Comparison of ENCODE assay signal across 26 cellular contexts in the genomic region with DNA sequence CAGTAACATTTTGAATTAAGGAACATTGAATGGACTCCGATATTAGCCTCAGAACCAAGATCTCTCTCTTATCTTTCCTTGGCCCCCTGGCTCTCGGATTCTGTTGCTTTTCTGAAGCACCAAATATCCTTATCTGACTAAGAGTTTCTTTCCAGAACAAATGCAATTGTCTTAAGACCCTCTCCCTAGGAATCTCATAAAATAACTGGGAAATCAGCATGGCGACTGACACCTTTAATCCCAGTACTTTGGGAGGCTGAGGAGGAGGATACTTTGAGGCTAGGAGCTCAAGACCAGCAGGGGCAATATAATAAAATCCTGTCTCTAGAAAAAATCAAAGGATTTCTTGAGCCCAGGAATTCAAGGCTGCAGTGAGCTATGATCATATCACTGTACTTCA.
"Had no signal": no experiment of that assay in that cellular context is flagged by ENCODE, and none has a peak within 500 bp of the region (broad histone marks: within the 10 kb centered on the region; RNA-seq: fewer than 3 reads in every experiment).

No MANE protein-coding gene starts in this region.

- H3K27me3 ChIP-seq: ovary, stomach, testis, thyroid gland, transverse colon, upper lobe of left lung, vagina had no signal

- H3K4me3 ChIP-seq: left ventricle myocardium inferior, lung, mucosa of descending colon, ovary, skin epidermis, stomach, testis, thyroid gland, transverse colon, upper lobe of left lung, vagina had no signal

- H3K4me1 Mint-ChIP-seq: naive thymus-derived CD4-positive, alpha-beta T cell; stimulated activated naive B cell treated with anti-CD40 and anti-IgM and Interleukin-4, amounts not matched to agents 10 μg/mL and 1 μg/mL and 100 μg/mL, for 72 hours had no signal

- H3K36me3 Mint-ChIP-seq: natural killer cell treated with Interleukin-12 subunit alpha and Interleukin-12 subunit beta and Interleukin-15 and Interleukin-18, amount 100 ng/mL, for 72 hours; stimulated activated naive B cell treated with anti-CD40 and anti-IgM and Interleukin-4, amounts not matched to agents 10 μg/mL and 1 μg/mL and 100 μg/mL, for 72 hours had no signal

- DNase-seq: islet precursor cell; left ventricle myocardium inferior; midbrain; mucosa of descending colon; naive thymus-derived CD4-positive, alpha-beta T cell; ovary; retina; right cardiac atrium; stimulated activated CD4-positive, alpha-beta T cell treated with anti-CD3 and anti-CD28 coated beads, Interleukin-12 subunit alpha, Interleukin-12 subunit beta, amount 100 ng/mL, for 4 hours; stimulated activated CD4-positive, alpha-beta T cell treated with anti-CD3 and anti-CD28 coated beads, Interleukin-15, amount 100 ng/mL, for 24 hours; stimulated activated CD4-positive, alpha-beta T cell treated with anti-CD3 and anti-CD28 coated beads, Interleukin-2, amount 100 ng/mL, for 24 hours; stimulated activated CD4-positive, alpha-beta T cell treated with anti-CD3 and anti-CD28 coated beads, Interleukin-4, amount 100 ng/mL, for 1 hour; stimulated activated naive B cell treated with anti-CD40 and anti-IgM and Interleukin-4, amounts not matched to agents 10 μg/mL and 1 μg/mL and 100 μg/mL, for 72 hours; stimulated activated naive CD8-positive, alpha-beta T cell treated with anti-CD3 and anti-CD28 coated beads, Interleukin-15, Interleukin-2, amounts not matched to agents 100 U/mL and 50 U/mL, for 24 hours; stomach; testis; thyroid gland; transverse colon; upper lobe of left lung had no signal

- ATAC-seq: mucosa of descending colon; naive thymus-derived CD4-positive, alpha-beta T cell; natural killer cell treated with Interleukin-12 subunit alpha and Interleukin-12 subunit beta and Interleukin-15 and Interleukin-18, amount 100 ng/mL, for 72 hours; right cardiac atrium; sciatic nerve; stimulated activated naive B cell treated with anti-CD40 and anti-IgM and Interleukin-4, amounts not matched to agents 10 μg/mL and 1 μg/mL and 100 μg/mL, for 72 hours; stimulated activated naive CD8-positive, alpha-beta T cell treated with anti-CD3 and anti-CD28 coated beads, Interleukin-15, Interleukin-2, amounts not matched to agents 100 U/mL and 50 U/mL, for 24 hours had no signal

- H3K4me3 Mint-ChIP-seq: naive thymus-derived CD4-positive, alpha-beta T cell; natural killer cell treated with Interleukin-12 subunit alpha and Interleukin-12 subunit beta and Interleukin-15 and Interleukin-18, amount 100 ng/mL, for 72 hours; neural crest cell; stimulated activated naive B cell treated with anti-CD40 and anti-IgM and Interleukin-4, amounts not matched to agents 10 μg/mL and 1 μg/mL and 100 μg/mL, for 72 hours had no signal

- H3K9me3 ChIP-seq: mucosa of descending colon, testis, thyroid gland, transverse colon, vagina had no signal

- H3K27ac Mint-ChIP-seq: naive thymus-derived CD4-positive, alpha-beta T cell; natural killer cell treated with Interleukin-12 subunit alpha and Interleukin-12 subunit beta and Interleukin-15 and Interleukin-18, amount 100 ng/mL, for 72 hours; progenitor cell of endocrine pancreas; stimulated activated naive B cell treated with anti-CD40 and anti-IgM and Interleukin-4, amounts not matched to agents 10 μg/mL and 1 μg/mL and 100 μg/mL, for 72 hours had no signal

- H3K27me3 Mint-ChIP-seq: naive thymus-derived CD4-positive, alpha-beta T cell; natural killer cell treated with Interleukin-12 subunit alpha and Interleukin-12 subunit beta and Interleukin-15 and Interleukin-18, amount 100 ng/mL, for 72 hours; progenitor cell of endocrine pancreas; stimulated activated naive B cell treated with anti-CD40 and anti-IgM and Interleukin-4, amounts not matched to agents 10 μg/mL and 1 μg/mL and 100 μg/mL, for 72 hours had no signal

- H3K27ac ChIP-seq: left ventricle myocardium inferior, ovary, skin epidermis, stomach, testis, thyroid gland, transverse colon, upper lobe of left lung, vagina had no signal

- H3K4me1 ChIP-seq: left ventricle myocardium inferior, stomach, testis, thyroid gland, transverse colon, upper lobe of left lung, vagina had no signal

- H3K9me3 Mint-ChIP-seq: natural killer cell treated with Interleukin-12 subunit alpha and Interleukin-12 subunit beta and Interleukin-15 and Interleukin-18, amount 100 ng/mL, for 72 hours had no signal

- H3K36me3 ChIP-seq: left ventricle myocardium inferior, ovary, stomach, thyroid gland, transverse colon, upper lobe of left lung, vagina had no signal
